In the genomic region with DNA sequence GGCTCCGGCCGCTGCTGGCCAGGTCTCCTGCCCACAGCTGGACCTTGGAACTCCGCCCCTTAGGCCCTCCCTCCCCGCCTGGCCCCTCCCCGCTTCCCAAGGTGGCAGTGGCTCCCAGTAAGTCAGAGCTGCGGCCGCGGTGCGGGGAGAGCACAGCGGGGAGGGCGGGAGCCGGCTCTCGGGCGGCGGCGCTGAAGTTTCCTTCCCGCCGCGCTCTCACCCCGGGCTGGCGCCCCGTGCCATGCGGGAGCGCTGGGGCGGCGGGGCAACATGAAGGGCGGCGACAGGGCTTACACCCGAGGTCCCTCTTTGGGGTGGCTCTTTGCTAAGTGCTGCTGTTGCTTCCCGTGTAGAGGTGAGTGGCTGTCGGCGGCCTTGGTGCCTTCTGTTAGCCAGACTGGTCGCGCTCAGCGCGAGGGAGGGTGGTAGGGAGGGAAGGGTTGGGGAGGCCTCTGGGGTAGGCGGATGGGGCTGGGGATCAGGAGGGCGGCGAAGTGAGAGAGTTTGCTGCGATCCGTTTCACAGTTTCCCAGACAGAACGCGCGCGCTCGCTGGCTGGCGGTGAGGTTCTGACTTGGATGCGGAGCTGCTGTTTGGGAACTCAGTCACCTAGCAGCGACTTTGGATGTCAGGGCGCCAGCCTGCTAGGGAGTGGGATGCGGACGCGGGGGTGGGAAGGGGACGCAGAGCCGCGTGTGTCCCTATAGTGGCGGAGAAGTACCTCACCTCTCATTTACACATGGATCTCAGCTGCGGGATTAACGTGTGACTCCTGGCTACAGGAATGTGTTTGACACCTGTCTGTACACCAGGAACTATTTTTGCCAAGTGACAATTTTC, we compare ENCODE assay signal across 8 cellular contexts.
DNase-seq lines count a peak whose midpoint lies in the region; ATAC-seq and TF ChIP-seq lines count a peak whose summit lies in the region.

No MANE protein-coding gene starts in this region.

- no peak overlapping the region for H3K9ac ChIP-seq in parathyroid adenoma

- H3K27me3 ChIP-seq in heart right ventricle: peaks cover 0 to 43% (median 0%) of the 10 kb centered on the region in 7 donors
- H3K27me3 ChIP-seq in parathyroid adenoma (ENCODE audit: control insufficient read depth, insufficient read depth, low read length): no peaks in the 10 kb centered on the region

- CTCF ChIA-PET in activated naive CD4-positive, alpha-beta T cell treated with anti-CD3 and anti-CD28 coated beads for 36 hours (lab: Charles Lee): interaction anchor here (0.7 to 1.3 kb wide), 5 partner anchors 19 to 105 kb away, joined by 3 to 6 read pairs (median 4); no protein-coding TSS in a partner anchor

- peak; percentile 88 to 95 (median 92) for ATAC-seq in heart right ventricle

- intact Hi-C loops in activated naive CD4-positive, alpha-beta T cell treated with anti-CD3 and anti-CD28 coated beads for 36 hours (cut with micrococcal nuclease): loop anchor here (1.0 kb wide), 2 partner anchors 8 to 56 kb away; no protein-coding TSS in a partner anchor
- intact Hi-C loops in heart right ventricle (cut with DNase I): loop anchor here in 2 of 10 donors (5.0 kb wide), 2 partner anchors 93 to 98 kb away; no protein-coding TSS in a partner anchor

- peak overlapping the region; percentile 71 for H2AFZ ChIP-seq in parathyroid adenoma

- no peaks in the 10 kb centered on the region for H3K79me2 ChIP-seq in parathyroid adenoma

- no peaks in the 10 kb centered on the region for H3K9me3 Mint-ChIP-seq in activated naive CD4-positive, alpha-beta T cell treated with anti-CD3 and anti-CD28 coated beads for 36 hours

- peak overlapping the region; percentile 84 for H3K27ac Mint-ChIP-seq in activated naive CD4-positive, alpha-beta T cell treated with anti-CD3 and anti-CD28 coated beads for 36 hours

- 1 to 2% methylated on average over 59 of the region's 59 CpGs for WGBS in heart right ventricle, 2 donors

- DNase-seq in NCI-H748 (lab: John Stamatoyannopoulos, UW; ENCODE audit: unreplicated experiment) (peak; percentile 54), heart right ventricle (peak; percentile 79 to 85), NCI-H1694 treated with DMSO at 0.1 percent for 48 hours (lab: John Stamatoyannopoulos, UW) (no peak), NCI-H1930 (lab: John Stamatoyannopoulos, UW) (no peak)
- peak; percentile 55 for DNase-seq in activated naive CD4-positive, alpha-beta T cell treated with anti-CD3 and anti-CD28 coated beads for 36 hours
- DNase-seq in NK-92 treated with Interleukin-12 subunit alpha and Interleukin-12 subunit beta, amount 100 ng/mL, for 24 hours (lab: John Stamatoyannopoulos, UW): no peak

- H3K4me2 ChIP-seq in parathyroid adenoma (ENCODE audit: low read length): peak overlapping the region; percentile 76

- H3K4me1 ChIP-seq in heart right ventricle: peaks cover 0 to 45% (median 27%) of the 10 kb centered on the region in 9 donors
- H3K4me1 ChIP-seq in parathyroid adenoma: peaks cover 7% of the 10 kb centered on the region

- H3K27ac ChIP-seq in heart right ventricle: peak overlapping the region; percentile 61 to 91 (median 84)
- no peak overlapping the region for H3K27ac ChIP-seq in parathyroid adenoma

- peaks cover 34% of the 10 kb centered on the region for H3K27me3 Mint-ChIP-seq in activated naive CD4-positive, alpha-beta T cell treated with anti-CD3 and anti-CD28 coated beads for 36 hours (ENCODE audit: low read depth)

- H3K36me3 ChIP-seq in heart right ventricle (no peaks in the 10 kb centered on the region), parathyroid adenoma (ENCODE audit: control insufficient read depth, insufficient read depth, low read length) (no peaks in the 10 kb centered on the region)

- TF ChIP-seq CTCF in heart right ventricle (IDR thresholded peaks at IDR 0.05) (peak in 1 of 9 donors; percentile 4), parathyroid adenoma (IDR thresholded peaks at IDR 0.05) (no peak)

- H3K4me1 Mint-ChIP-seq in activated naive CD4-positive, alpha-beta T cell treated with anti-CD3 and anti-CD28 coated beads for 36 hours (ENCODE audit: low read depth): peaks cover 59% of the 10 kb centered on the region

- peak overlapping the region; percentile 29; the same call in 1 of the 2 replicates for H3K4me3 ChIP-seq in GM08714 (ENCODE audit: low read length)
- peak overlapping the region; percentile 32 to 70 (median 65) for H3K4me3 ChIP-seq in heart right ventricle
- H3K4me3 ChIP-seq in parathyroid adenoma (ENCODE audit: low read depth, low read length): peak overlapping the region; percentile 48

- H3K36me3 Mint-ChIP-seq in activated naive CD4-positive, alpha-beta T cell treated with anti-CD3 and anti-CD28 coated beads for 36 hours (ENCODE audit: low read depth): peaks cover 4% of the 10 kb centered on the region

- peak overlapping the region; percentile 84 for H3K4me3 Mint-ChIP-seq in activated naive CD4-positive, alpha-beta T cell treated with anti-CD3 and anti-CD28 coated beads for 36 hours

- H3K9me3 ChIP-seq in heart right ventricle (no peaks in the 10 kb centered on the region), parathyroid adenoma (ENCODE audit: control insufficient read depth, low read length) (no peaks in the 10 kb centered on the region)

Comparison
In these comparisons a context has a peak if more than half of its experiments do, and no peak if none do; other contexts are left out.
1. DNase-seq: peak in NCI-H748 (single experiment), activated naive CD4-positive, alpha-beta T cell treated with anti-CD3 and anti-CD28 coated beads for 36 hours (single experiment) and heart right ventricle (2 of 2); none in NCI-H1694 treated with DMSO at 0.1 percent for 48 hours (single experiment), NK-92 treated with Interleukin-12 subunit alpha and Interleukin-12 subunit beta, amount 100 ng/mL, for 24 hours (single experiment) and NCI-H1930 (0 of 2).
2. Peak in every context shown above with its lines, with median percentiles within 50 percentile points of each other: H3K4me3 ChIP-seq.